In genomic region chr11:75873417-75874148, GRCh38 we compare ENCODE assay signal across 8 cellular contexts. TPM values are rescaled to one million over a fixed set of nuclear protein-coding genes. Genes with fewer than 3 reads are reported as not detected.
DNase-seq lines count a peak whose midpoint lies in the region; ATAC-seq, FAIRE-seq and TF ChIP-seq lines count a peak whose summit lies in the region.

No MANE protein-coding gene starts in this region.

- H2AFZ ChIP-seq in H1 (ENCODE audit: low read length), result no peak overlapping the region

- ATAC-seq in GM21367 (IDR thresholded peaks at IDR 0.05; ENCODE audit: unreplicated experiment), result peak; percentile 71
- ATAC-seq in HG03442 (IDR thresholded peaks at IDR 0.05; ENCODE audit: unreplicated experiment), result peak; percentile 67

- H2BK15ac ChIP-seq in H1 (ENCODE audit: low read length), result 0 out of 2 replicates have a peak overlapping the region, but pooled peaks have one; percentile 3

- H3K27me3 ChIP-seq in H1 (replicated peaks in 1 of 4; ENCODE audit: control insufficient read depth in 3 of 4, extremely low read depth in 1 of 4, insufficient read depth in 3 of 4, low read length in 3 of 4) (no peaks in the 10 kb centered on the region), SJCRH30 (no peaks in the 10 kb centered on the region)

- no peak for TF ChIP-seq CTCF in GM12865 (IDR thresholded peaks at IDR 0.05; ENCODE audit: insufficient read depth, low read depth, low read length, missing control alignments)
- TF ChIP-seq CTCF in H1 (IDR thresholded peaks at IDR 0.05; ENCODE audit: control extremely low read depth in 1 of 3, insufficient read depth in 1 of 3, low read depth in 1 of 3, low read length in 3 of 3), result no peak

- no peaks in the 10 kb centered on the region; a peak in 1 of 4 replicates for H3K9me3 ChIP-seq in H1 (ENCODE audit: insufficient read depth in 2 of 2, low read depth in 1 of 2, low read length in 1 of 2)
- H3K9me3 ChIP-seq in SJCRH30 (replicated peaks), result no peaks in the 10 kb centered on the region

- no peak overlapping the region for H4K5ac ChIP-seq in H1 (ENCODE audit: insufficient read length, low read depth, low read length)

- no peak overlapping the region for H2BK120ac ChIP-seq in H1 (replicated peaks; ENCODE audit: low read depth, low read length)

- no peak overlapping the region for H3K4me2 ChIP-seq in H1 (ENCODE audit: insufficient read depth in 1 of 2, low read depth in 2 of 2, low read length in 2 of 2)

- H3K79me1 ChIP-seq in H1 (ENCODE audit: low read depth, low read length), result peaks cover 4% of the 10 kb centered on the region; the same call in 1 of the 2 replicates

- no peak overlapping the region for H3K18ac ChIP-seq in H1 (ENCODE audit: extremely low read depth, low read length)

- no peak overlapping the region for H3K23ac ChIP-seq in H1 (ENCODE audit: insufficient read length)

- H3K9ac ChIP-seq in H1 (replicated peaks in 1 of 4; ENCODE audit: extremely low read depth in 1 of 4, low read depth in 3 of 4, low read length in 3 of 4), result no peak overlapping the region

- CTCF ChIA-PET in H1 (lab: Charles Lee; ENCODE audit: partially characterized antibody), result interaction anchor here (1.0 to 1.3 kb wide), 5 partner anchors 9 to 279 kb away, joined by 4 to 5 read pairs (median 5); no protein-coding TSS in a partner anchor

- H4K8ac ChIP-seq in H1 (ENCODE audit: extremely low read depth, insufficient read depth, low read length), result no peak overlapping the region

- H3K4ac ChIP-seq in H1 (replicated peaks; ENCODE audit: insufficient read length, low read depth, low read length), result no peak overlapping the region

- H3K4me1 ChIP-seq in H1 (replicated peaks in 1 of 4; ENCODE audit: control insufficient read depth in 3 of 4, insufficient read depth in 4 of 4, low read length in 3 of 4) (peaks cover 0 to 6% (median 3%) of the 10 kb centered on the region in 4 experiments; a peak in 5 of 7 replicates), SJCRH30 (peaks cover 3% of the 10 kb centered on the region; the same call in 1 of the 2 replicates)

- H2BK20ac ChIP-seq in H1 (ENCODE audit: low read length), result no peak overlapping the region

- peaks cover 0 to 3% of the 10 kb centered on the region in 2 experiments for H4K20me1 ChIP-seq in H1 (replicated peaks in 1 of 2; ENCODE audit: control insufficient read depth in 1 of 2, insufficient read depth in 2 of 2, low read length in 2 of 2)

- no peak for FAIRE-seq in H1 (lab: Jason Lieb, UNC)

- no peak for TF ChIP-seq EP300 in H1 (IDR thresholded peaks at IDR 0.05; ENCODE audit: borderline replicate concordance in 1 of 2, low read depth in 2 of 2, low read length in 2 of 2)

- no peak overlapping the region for H3K56ac ChIP-seq in H1 (replicated peaks; ENCODE audit: insufficient read length, low read depth, low read length)

- H3K36me3 ChIP-seq in H1 (ENCODE audit: control insufficient read depth in 2 of 4, insufficient read depth in 4 of 4, low read length in 3 of 4) (no peaks in the 10 kb centered on the region), SJCRH30 (no peaks in the 10 kb centered on the region)

- no peak for TF ChIP-seq RAD21 in H1 (IDR thresholded peaks at IDR 0.05 in 1 of 2, conservative IDR thresholded peaks at IDR 0.05 in 1 of 2; ENCODE audit: low read depth in 2 of 2, low read length in 2 of 2)

- POLR2A ChIA-PET in H1 (lab: Charles Lee; ENCODE audit: partially characterized antibody), result interaction anchor here (0.9 kb wide), 1 partner anchor 58 kb away, joined by 3 read pairs; the partner anchor contains the start of gene UVRAG

- no peak overlapping the region for H4K91ac ChIP-seq in H1 (replicated peaks; ENCODE audit: insufficient read length, low read length)

- H3K27ac ChIP-seq in H1 (ENCODE audit: low read depth, low read length), result no peak overlapping the region
- H3K27ac ChIP-seq in SJCRH30, result no peak overlapping the region

- no peaks in the 10 kb centered on the region for H3K23me2 ChIP-seq in H1 (ENCODE audit: low read depth, low read length)

- no peak overlapping the region for H2AK5ac ChIP-seq in H1 (ENCODE audit: low read depth, low read length)

- no peak overlapping the region for H3K14ac ChIP-seq in H1 (ENCODE audit: insufficient read length)

- H2BK12ac ChIP-seq in H1 (ENCODE audit: low read depth, low read length), result no peak overlapping the region

- H3K79me2 ChIP-seq in H1 (ENCODE audit: control insufficient read depth in 1 of 2, insufficient read depth in 2 of 2, low read length in 2 of 2), result no peaks in the 10 kb centered on the region

- DNase-seq in GM12865 (ENCODE audit: low read depth) (peak; percentile 77), H1 (ENCODE audit: low read depth in 1 of 2, low spot score in 2 of 2) (no peak), SJCRH30 (no peak), DMS79 treated with DMSO at 0.1 percent for 48 hours (lab: John Stamatoyannopoulos, UW) (no peak), NCI-H128 (lab: John Stamatoyannopoulos, UW; ENCODE audit: unreplicated experiment) (no peak)
- DNase-seq in stimulated activated CD4-positive, alpha-beta T cell treated with anti-CD3 and anti-CD28 coated beads, Interleukin-2, amount 100 ng/mL, for 24 hours, result no peak

- no peak overlapping the region for H2BK5ac ChIP-seq in H1 (ENCODE audit: low read depth, low read length)

- peak overlapping the region; percentile 23 for H3K4me3 ChIP-seq in GM12865 (ENCODE audit: low read depth, low read length)
- H3K4me3 ChIP-seq in H1 (ENCODE audit: extremely low read depth in 1 of 4, insufficient read depth in 2 of 4, low read depth in 3 of 4, low read length in 4 of 4), result no peak overlapping the region
- no peak overlapping the region for H3K4me3 ChIP-seq in SJCRH30

- WGBS in H1 (ENCODE audit: extremely low coverage in 1 of 2, insufficient coverage in 1 of 2, insufficient read length in 1 of 2, insufficient replicate concordance in 2 of 2, low coverage in 1 of 2, low lambda C conversion rate in 2 of 2, missing lambda C conversion rate in 1 of 2), 2 experiments, result 79% methylated on average over 8 of the region's 8 CpGs; no CpG with 5 or more reads in 1 of the 2 experiments

- TF ChIP-seq POLR2A in H1 (IDR thresholded peaks at IDR 0.05; ENCODE audit: control extremely low read depth in 1 of 2, low read depth in 2 of 2, low read length in 2 of 2), result no peak

TF ChIP-seq in H1, 55 proteins besides CTCF, POLR2A, EP300 and RAD21:
- TF ChIP-seq TCF12 (IDR thresholded peaks at IDR 0.05; ENCODE audit: low read depth, low read length), result no peak
- TF ChIP-seq EZH2 (IDR thresholded peaks at IDR 0.05; ENCODE audit: low read depth, low read length, severe bottlenecking), result no peak
- TF ChIP-seq FOSL1 (IDR thresholded peaks at IDR 0.05; ENCODE audit: insufficient read depth, low read depth, low read length), result no peak
- no peak for TF ChIP-seq ASH2L (IDR thresholded peaks at IDR 0.05; ENCODE audit: low read length)
- TF ChIP-seq E2F6 (IDR thresholded peaks at IDR 0.05), result no peak
- TF ChIP-seq USF2 (IDR thresholded peaks at IDR 0.05; ENCODE audit: low read length), result no peak
- no peak for TF ChIP-seq RBBP5 (IDR thresholded peaks at IDR 0.05; ENCODE audit: borderline replicate concordance, low read depth, low read length)
- no peak for TF ChIP-seq SIN3A (conservative IDR thresholded peaks at IDR 0.05 in 1 of 2, IDR thresholded peaks at IDR 0.05 in 1 of 2; ENCODE audit: low read depth in 1 of 2, low read length in 2 of 2)
- TF ChIP-seq TAF1 (IDR thresholded peaks at IDR 0.05; ENCODE audit: low read depth, low read length), result no peak
- TF ChIP-seq MAX (IDR thresholded peaks at IDR 0.05), result no peak
- TF ChIP-seq SIRT6 (IDR thresholded peaks at IDR 0.05; ENCODE audit: low read length), result no peak
- no peak for TF ChIP-seq BCL11A (IDR thresholded peaks at IDR 0.05; ENCODE audit: low read depth in 2 of 2, low read length in 2 of 2)
- TF ChIP-seq ATF3 (IDR thresholded peaks at IDR 0.05; ENCODE audit: insufficient read depth, low read depth, low read length), result no peak
- TF ChIP-seq POLR2AphosphoS5 (IDR thresholded peaks at IDR 0.05; ENCODE audit: low read depth, low read length), result no peak
- no peak for TF ChIP-seq PHF8 (conservative IDR thresholded peaks at IDR 0.05; ENCODE audit: low read depth, low read length)

RNA-seq across cellular contexts. Expression of gene UVRAG, which starts 58.6 kb away (rescaled TPM):
- 10.4 and 14.7 TPM in 2 replicates for total RNA-seq in H1 (2021; fragmentation: NEBNext Ultra II Directional; extraction: Animal tissue kit (Norgen Biotek cat#: 25700))
- 4.6 and 5.5 TPM in 2 replicates for polyA plus RNA-seq in H1 (2011; rRNA removed)
- polyA plus RNA-seq in H1 (2011; cell fraction: cytosol; rRNA removed), result 5.7 TPM
- polyA plus RNA-seq in H1 (2011; cell fraction: nucleus; rRNA removed), result 9.4 TPM
- 6.5 to 9.0 TPM (median 7.1 TPM) in 4 replicates for polyA plus RNA-seq in H1 (2012, experiment 1 of 2)
- polyA plus RNA-seq in H1 (2012, experiment 2 of 2), result 0.81 TPM
- polyA plus RNA-seq in H1 (2013, experiment 1 of 2), result 4.8 TPM
- polyA plus RNA-seq in H1 (2013, experiment 2 of 2), result 5.5 TPM
- polyA minus RNA-seq in H1 (2011; rRNA and poly(A)+ RNA removed), result 17.3 and 22.6 TPM in 2 replicates
- polyA minus RNA-seq in H1 (2011; cell fraction: cytosol; rRNA and poly(A)+ RNA removed), result 8.7 TPM
- polyA minus RNA-seq in H1 (2011; cell fraction: nucleus; rRNA and poly(A)+ RNA removed), result 51.7 TPM
- total RNA-seq in SJCRH30 (2014; rRNA removed; shearing (Covaris generic)), result 12.6 and 15.0 TPM in 2 replicates
